In the genomic region with DNA sequence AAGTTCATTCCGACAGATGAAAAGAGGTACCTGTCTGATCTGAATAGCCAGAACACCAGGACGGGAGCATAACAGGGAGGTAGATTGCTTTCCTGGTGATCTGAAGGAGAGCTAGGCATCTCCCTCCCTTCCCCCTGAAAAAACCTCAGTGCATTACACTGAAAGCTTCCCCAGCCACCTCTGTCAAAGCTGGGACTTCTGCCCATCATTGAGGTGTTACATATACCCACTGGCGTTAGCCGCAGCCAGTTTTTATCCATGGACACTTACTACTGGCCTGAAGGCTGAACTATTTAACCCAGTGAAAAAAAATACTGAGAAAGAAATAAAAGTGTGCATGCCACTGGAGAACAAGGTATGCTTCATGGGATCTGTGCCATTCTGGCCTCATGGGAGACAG, we compare ENCODE assay signal across 15 cellular contexts.
A peak's percentile ranks its signal among the peaks of the same experiment; 100 is the strongest.
DNase-seq lines count a peak whose midpoint lies in the region; ATAC-seq lines count a peak whose summit lies in the region.
"Had no signal": no experiment of that assay in that cellular context is flagged by ENCODE, and none has a peak within 500 bp of the region (broad histone marks: within the 10 kb centered on the region; RNA-seq: fewer than 3 reads in every experiment).

No MANE protein-coding gene starts in this region.

- H3K27me3 ChIP-seq in neuronal stem cell (ENCODE audit: control insufficient read depth in 3 of 3, insufficient read depth in 3 of 3, low read depth in 1 of 3, low read length in 3 of 3) = no peaks in the 10 kb centered on the region

- H2BK12ac ChIP-seq in neuronal stem cell (ENCODE audit: low read length) = peak overlapping the region; percentile 41

- H3K4ac ChIP-seq in neuronal stem cell (ENCODE audit: low read length) = no peak overlapping the region

- no peak overlapping the region for H2BK120ac ChIP-seq in neuronal stem cell (ENCODE audit: low read depth, low read length)

- H3K23ac ChIP-seq in neuronal stem cell (ENCODE audit: low read depth, low read length, poor library complexity) = no peak overlapping the region

- H2BK5ac ChIP-seq in neuronal stem cell (ENCODE audit: low read length) = no peak overlapping the region

- intact Hi-C loops in left cardiac atrium (cut with DNase I) (no loop called here), cardiac septum (cut with DNase I) (no loop called here)

- no peak overlapping the region for H3K18ac ChIP-seq in neuronal stem cell (ENCODE audit: low read length)

- H3K79me1 ChIP-seq in neuronal stem cell (ENCODE audit: low read depth, low read length) = no peaks in the 10 kb centered on the region

- no peak overlapping the region for H3K14ac ChIP-seq in neuronal stem cell (ENCODE audit: low read length)

- no peak overlapping the region for H2BK15ac ChIP-seq in neuronal stem cell (ENCODE audit: low read length)

- no peak overlapping the region for H3K9ac ChIP-seq in neuronal stem cell (ENCODE audit: low read depth, low read length, poor library complexity)

- peak overlapping the region; percentile 17 for H4K8ac ChIP-seq in neuronal stem cell (ENCODE audit: low read depth, low read length)

- no peak overlapping the region for H4K91ac ChIP-seq in neuronal stem cell (ENCODE audit: low read depth, low read length, poor library complexity)

- H2AFZ ChIP-seq in neuronal stem cell (ENCODE audit: low read length) = no peak overlapping the region

- DNase-seq in left cardiac atrium = no peak
- no peak for DNase-seq in cardiac septum (ENCODE audit: low spot score)
- peak; percentile 22 for DNase-seq in M059J (ENCODE audit: low read depth)
- no peak for DNase-seq in neuronal stem cell (ENCODE audit: low spot score)
- DNase-seq in NCI-H526 (lab: John Stamatoyannopoulos, UW) = no peak
- DNase-seq: C1 segment of cervical spinal cord; Calu3; CD4-positive, alpha-beta memory T cell; COR-L47; DMS53; DMS79 treated with DMSO at 0.1 percent for 48 hours; GF-D8; H7; HCEC 1CT had no signal

- H3K4me2 ChIP-seq in neuronal stem cell (ENCODE audit: insufficient read depth, low read length, poor library complexity, severe bottlenecking) = no peak overlapping the region

- peak overlapping the region; percentile 27 for H3K27ac ChIP-seq in neuronal stem cell (replicated peaks; ENCODE audit: low read length)

- H3K36me3 ChIP-seq in neuronal stem cell (replicated peaks in 1 of 2; ENCODE audit: control insufficient read depth in 2 of 2, insufficient read depth in 2 of 2, low read length in 2 of 2) = no peaks in the 10 kb centered on the region

- H2AK5ac ChIP-seq in neuronal stem cell (ENCODE audit: low read depth, low read length) = no peak overlapping the region

- no CpG with 5 or more reads among the region's 4 CpGs for WGBS in neuronal stem cell (ENCODE audit: extremely low coverage in 2 of 2, insufficient read length in 2 of 2, insufficient replicate concordance in 1 of 2), 2 donors

- H3K9me3 ChIP-seq in neuronal stem cell (replicated peaks in 1 of 2; ENCODE audit: control insufficient read depth in 2 of 2, insufficient read depth in 1 of 2, low read depth in 1 of 2, low read length in 2 of 2) = no peaks in the 10 kb centered on the region

- no peaks in the 10 kb centered on the region for H3K4me1 ChIP-seq in neuronal stem cell (ENCODE audit: control insufficient read depth in 2 of 2, insufficient read depth in 1 of 2, low read depth in 1 of 2, low read length in 2 of 2)

- no peak overlapping the region for H3K4me3 ChIP-seq in neuronal stem cell (ENCODE audit: low read length in 2 of 2)

- peak; percentile 76 to 80 for ATAC-seq in left cardiac atrium
- no peak for ATAC-seq in GM18498 (IDR thresholded peaks at IDR 0.05; ENCODE audit: unreplicated experiment)
